Comparison of ENCODE assay signal across 8 cellular contexts in the genomic region with DNA sequence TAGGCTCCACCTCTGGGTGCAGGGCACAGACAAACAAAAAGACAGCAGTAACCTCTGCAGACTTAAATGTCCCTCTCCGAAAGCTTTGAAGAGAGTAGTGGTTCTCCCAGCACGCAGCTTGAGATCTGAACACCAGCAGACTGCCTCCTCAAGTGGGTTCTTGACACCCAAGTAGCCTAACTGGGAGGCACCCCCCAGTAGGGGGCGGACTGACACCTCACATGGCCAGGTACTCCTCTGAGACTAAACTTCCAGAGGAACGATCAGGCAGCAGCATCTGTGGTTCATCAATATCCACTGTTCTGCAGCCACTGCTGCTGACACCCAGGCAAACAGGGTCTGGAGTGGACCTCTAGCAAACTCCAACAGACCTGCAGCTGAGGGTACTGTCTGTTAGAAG. TPM values are rescaled to one million over a fixed set of nuclear protein-coding genes. Genes with fewer than 3 reads are reported as not detected.
DNase-seq lines count a peak whose midpoint lies in the region; ATAC-seq and TF ChIP-seq lines count a peak whose summit lies in the region.
"Not testable (repeated sequence)": the region's sequence is repeated elsewhere in the genome, so short reads cannot be mapped to it uniquely, and the experiment has no call there.

No MANE protein-coding gene starts in this region.

- H3K9me3 Mint-ChIP-seq in CD4-positive, CD25-positive, alpha-beta regulatory T cell; activated T-helper 2 cell treated with anti-CD3 and anti-CD28 coated beads, Interferon-gamma antibody, Interleukin-2, Interleukin-4, amounts not matched to agents 10 μg/mL and 5 μg/mL and 100 μg/mL, durations not matched to agents 14 hours and 24 hours and 36 hours; activated naive CD8-positive, alpha-beta T cell treated with anti-CD3 and anti-CD28 coated beads, Interleukin-2, amount 50 U/mL, for 24 hours: not testable (repeated sequence)

- not testable (repeated sequence) for H3K79me2 ChIP-seq in MM.1S (ENCODE audit: low read length)

- intact Hi-C loops in activated T-helper 2 cell treated with anti-CD3 and anti-CD28 coated beads, Interferon-gamma antibody, Interleukin-2, Interleukin-4, amounts not matched to agents 10 μg/mL and 5 μg/mL and 100 μg/mL, durations not matched to agents 14 hours and 24 hours and 36 hours (cut with micrococcal nuclease); mucosa of descending colon (cut with DNase I, micrococcal nuclease): not testable (repeated sequence)

- not testable (repeated sequence) for H3K4me1 ChIP-seq in CD4-positive, CD25-positive, alpha-beta regulatory T cell (ENCODE audit: control insufficient read depth, insufficient read depth, low read length, poor library complexity, severe bottlenecking); MM.1S (ENCODE audit: low read length); mucosa of descending colon (ENCODE audit: low read depth)

- not testable (repeated sequence) for H3K27ac Mint-ChIP-seq in CD4-positive, CD25-positive, alpha-beta regulatory T cell; T-helper 17 cell; activated T-helper 2 cell treated with anti-CD3 and anti-CD28 coated beads, Interferon-gamma antibody, Interleukin-2, Interleukin-4, amounts not matched to agents 10 μg/mL and 5 μg/mL and 100 μg/mL, durations not matched to agents 14 hours and 24 hours and 36 hours; activated naive CD8-positive, alpha-beta T cell treated with anti-CD3 and anti-CD28 coated beads, Interleukin-2, amount 50 U/mL, for 24 hours

- not testable (repeated sequence) for H3K27me3 ChIP-seq in CD4-positive, CD25-positive, alpha-beta regulatory T cell (ENCODE audit: control insufficient read depth, insufficient read depth, low read length); MM.1S (replicated peaks; ENCODE audit: insufficient read depth, low read length)

- not testable (repeated sequence) for H3K4me3 Mint-ChIP-seq in CD4-positive, CD25-positive, alpha-beta regulatory T cell; T-helper 17 cell; activated T-helper 2 cell treated with anti-CD3 and anti-CD28 coated beads, Interferon-gamma antibody, Interleukin-2, Interleukin-4, amounts not matched to agents 10 μg/mL and 5 μg/mL and 100 μg/mL, durations not matched to agents 14 hours and 24 hours and 36 hours (ENCODE audit: low read depth); activated naive CD8-positive, alpha-beta T cell treated with anti-CD3 and anti-CD28 coated beads, Interleukin-2, amount 50 U/mL, for 24 hours

- peak in 2 of 3 donors; percentile 15 to 20 for DNase-seq in CD4-positive, CD25-positive, alpha-beta regulatory T cell
- DNase-seq in MM.1S (peak; percentile 15), T-helper 17 cell (peak in 2 of 3 donors; percentile 8 to 10), mucosa of descending colon (peak in 2 of 3 donors; percentile 1 to 19)
- peak; percentile 16 for DNase-seq in activated CD4-positive, alpha-beta T cell treated with anti-CD3 and anti-CD28 coated beads, Interleukin-2, amount 50 U/mL, for 1 hour
- peak; percentile 7 for DNase-seq in activated T-helper 2 cell treated with anti-CD3 and anti-CD28 coated beads, Interferon-gamma antibody, Interleukin-2, Interleukin-4, amounts not matched to agents 10 μg/mL and 5 μg/mL and 100 μg/mL, durations not matched to agents 14 hours and 24 hours and 36 hours (ENCODE audit: low spot score)
- DNase-seq in activated naive CD8-positive, alpha-beta T cell treated with anti-CD3 and anti-CD28 coated beads, Interleukin-2, amount 50 U/mL, for 24 hours = peak; percentile 5

- H3K27me3 Mint-ChIP-seq in CD4-positive, CD25-positive, alpha-beta regulatory T cell; activated T-helper 2 cell treated with anti-CD3 and anti-CD28 coated beads, Interferon-gamma antibody, Interleukin-2, Interleukin-4, amounts not matched to agents 10 μg/mL and 5 μg/mL and 100 μg/mL, durations not matched to agents 14 hours and 24 hours and 36 hours (ENCODE audit: low read depth); activated naive CD8-positive, alpha-beta T cell treated with anti-CD3 and anti-CD28 coated beads, Interleukin-2, amount 50 U/mL, for 24 hours: not testable (repeated sequence)
- peaks cover 13% of the 10 kb centered on the region for H3K27me3 Mint-ChIP-seq in T-helper 17 cell

- not testable (repeated sequence) for H3K36me3 ChIP-seq in CD4-positive, CD25-positive, alpha-beta regulatory T cell (ENCODE audit: control insufficient read depth, insufficient read depth, low read length); MM.1S (replicated peaks; ENCODE audit: insufficient read depth, low read length); mucosa of descending colon (ENCODE audit: low read depth)

- H3K9ac ChIP-seq in MM.1S (ENCODE audit: low read length) = not testable (repeated sequence)

- ATAC-seq in CD4-positive, CD25-positive, alpha-beta regulatory T cell (ENCODE audit: low read depth in 2 of 2); T-helper 17 cell; activated naive CD8-positive, alpha-beta T cell treated with anti-CD3 and anti-CD28 coated beads, Interleukin-2, amount 50 U/mL, for 24 hours; mucosa of descending colon: not testable (repeated sequence)

- peak; percentile 19; the same call in 1 of the 3 replicates for TF ChIP-seq CTCF in GM12872 (IDR thresholded peaks at IDR 0.05; ENCODE audit: insufficient read depth, low read depth, low read length)
- not testable (repeated sequence) for TF ChIP-seq CTCF in MM.1S (IDR thresholded peaks at IDR 0.05; ENCODE audit: low read length); mucosa of descending colon (IDR thresholded peaks at IDR 0.05)

- H3K4me1 Mint-ChIP-seq in CD4-positive, CD25-positive, alpha-beta regulatory T cell; T-helper 17 cell; activated T-helper 2 cell treated with anti-CD3 and anti-CD28 coated beads, Interferon-gamma antibody, Interleukin-2, Interleukin-4, amounts not matched to agents 10 μg/mL and 5 μg/mL and 100 μg/mL, durations not matched to agents 14 hours and 24 hours and 36 hours (ENCODE audit: low read depth); activated naive CD8-positive, alpha-beta T cell treated with anti-CD3 and anti-CD28 coated beads, Interleukin-2, amount 50 U/mL, for 24 hours: not testable (repeated sequence)

- H3K9me3 ChIP-seq in CD4-positive, CD25-positive, alpha-beta regulatory T cell (ENCODE audit: control insufficient read depth in 2 of 2, low read length in 2 of 2); MM.1S (replicated peaks; ENCODE audit: insufficient read depth, low read length); T-helper 17 cell (ENCODE audit: control insufficient read depth, low read length, poor library complexity, severe bottlenecking); mucosa of descending colon: not testable (repeated sequence)

- not testable (repeated sequence) for H2AFZ ChIP-seq in MM.1S (ENCODE audit: low read length)

- H3F3A ChIP-seq in MM.1S (ENCODE audit: insufficient read depth, low read length) = not testable (repeated sequence)

- H3K27ac ChIP-seq in CD4-positive, CD25-positive, alpha-beta regulatory T cell (ENCODE audit: insufficient read depth, low read length, poor library complexity, severe bottlenecking); MM.1S (ENCODE audit: low read length): not testable (repeated sequence)

- not testable (repeated sequence) for H4K20me1 ChIP-seq in MM.1S (ENCODE audit: insufficient read depth, low read length)

- H3K4me2 ChIP-seq in MM.1S (ENCODE audit: low read depth, low read length) = not testable (repeated sequence)

- not testable (repeated sequence) for H3K4me3 ChIP-seq in CD4-positive, CD25-positive, alpha-beta regulatory T cell (ENCODE audit: low read depth, low read length); MM.1S (ENCODE audit: low read length); mucosa of descending colon

- not testable (repeated sequence) for H3K36me3 Mint-ChIP-seq in CD4-positive, CD25-positive, alpha-beta regulatory T cell; T-helper 17 cell (ENCODE audit: low read depth); activated T-helper 2 cell treated with anti-CD3 and anti-CD28 coated beads, Interferon-gamma antibody, Interleukin-2, Interleukin-4, amounts not matched to agents 10 μg/mL and 5 μg/mL and 100 μg/mL, durations not matched to agents 14 hours and 24 hours and 36 hours (ENCODE audit: low read depth); activated naive CD8-positive, alpha-beta T cell treated with anti-CD3 and anti-CD28 coated beads, Interleukin-2, amount 50 U/mL, for 24 hours (ENCODE audit: low read depth)

- not testable (repeated sequence) for H3K9me2 ChIP-seq in MM.1S (replicated peaks; ENCODE audit: insufficient read depth, low read length)

RNA-seq across cellular contexts. Expression of a gene that starts 24.8 kb away (rescaled TPM):
- 26.6 TPM for total RNA-seq in CD4-positive, CD25-positive, alpha-beta regulatory T cell
- 10 to 100 TPM; 78.3 to 86.6 (median 85.8) TPM for polyA plus RNA-seq in CD4-positive, CD25-positive, alpha-beta regulatory T cell
- 10 to 100 TPM; 13.1 to 13.5 TPM for total RNA-seq in T-helper 17 cell
- 21.6 and 23.2 TPM in 2 replicates for total RNA-seq in activated T-helper 2 cell treated with anti-CD3 and anti-CD28 coated beads, Interferon-gamma antibody, Interleukin-2, Interleukin-4, amounts not matched to agents 10 μg/mL and 5 μg/mL and 100 μg/mL, durations not matched to agents 14 hours and 24 hours and 36 hours
- total RNA-seq in mucosa of descending colon = 10 to 100 TPM in 1 of 3 donors, 1 to 10 TPM in 2; 3.8 to 18.3 (median 7.1) TPM
